ENCODE assay signal across 1 cellular context in the genomic region with DNA sequence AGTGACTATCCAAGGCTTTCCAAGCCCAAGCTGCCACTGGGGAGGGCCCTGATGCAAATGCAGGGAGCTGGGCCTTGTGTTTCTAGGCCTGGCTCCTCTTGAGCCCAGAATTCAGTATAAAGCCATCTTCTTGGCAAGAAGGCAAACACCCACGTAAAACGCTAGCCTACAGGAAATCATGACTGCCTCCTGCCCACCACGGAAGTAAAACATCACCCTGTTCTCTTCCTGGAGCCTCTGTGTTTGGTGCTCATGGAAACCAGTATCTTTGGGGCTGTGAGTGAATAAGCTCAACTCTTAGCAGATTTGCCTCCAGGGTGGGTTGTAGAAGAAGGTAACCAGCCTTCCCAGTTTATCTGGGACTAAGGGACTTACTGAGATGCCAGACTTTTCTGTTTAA.
TF ChIP-seq lines count a peak whose summit lies in the region.

No MANE protein-coding gene starts in this region.

TF ChIP-seq in H1, 55 proteins besides CTCF, POLR2A, EP300 and RAD21 (continued from another document):
- TF ChIP-seq, protein P1, sequence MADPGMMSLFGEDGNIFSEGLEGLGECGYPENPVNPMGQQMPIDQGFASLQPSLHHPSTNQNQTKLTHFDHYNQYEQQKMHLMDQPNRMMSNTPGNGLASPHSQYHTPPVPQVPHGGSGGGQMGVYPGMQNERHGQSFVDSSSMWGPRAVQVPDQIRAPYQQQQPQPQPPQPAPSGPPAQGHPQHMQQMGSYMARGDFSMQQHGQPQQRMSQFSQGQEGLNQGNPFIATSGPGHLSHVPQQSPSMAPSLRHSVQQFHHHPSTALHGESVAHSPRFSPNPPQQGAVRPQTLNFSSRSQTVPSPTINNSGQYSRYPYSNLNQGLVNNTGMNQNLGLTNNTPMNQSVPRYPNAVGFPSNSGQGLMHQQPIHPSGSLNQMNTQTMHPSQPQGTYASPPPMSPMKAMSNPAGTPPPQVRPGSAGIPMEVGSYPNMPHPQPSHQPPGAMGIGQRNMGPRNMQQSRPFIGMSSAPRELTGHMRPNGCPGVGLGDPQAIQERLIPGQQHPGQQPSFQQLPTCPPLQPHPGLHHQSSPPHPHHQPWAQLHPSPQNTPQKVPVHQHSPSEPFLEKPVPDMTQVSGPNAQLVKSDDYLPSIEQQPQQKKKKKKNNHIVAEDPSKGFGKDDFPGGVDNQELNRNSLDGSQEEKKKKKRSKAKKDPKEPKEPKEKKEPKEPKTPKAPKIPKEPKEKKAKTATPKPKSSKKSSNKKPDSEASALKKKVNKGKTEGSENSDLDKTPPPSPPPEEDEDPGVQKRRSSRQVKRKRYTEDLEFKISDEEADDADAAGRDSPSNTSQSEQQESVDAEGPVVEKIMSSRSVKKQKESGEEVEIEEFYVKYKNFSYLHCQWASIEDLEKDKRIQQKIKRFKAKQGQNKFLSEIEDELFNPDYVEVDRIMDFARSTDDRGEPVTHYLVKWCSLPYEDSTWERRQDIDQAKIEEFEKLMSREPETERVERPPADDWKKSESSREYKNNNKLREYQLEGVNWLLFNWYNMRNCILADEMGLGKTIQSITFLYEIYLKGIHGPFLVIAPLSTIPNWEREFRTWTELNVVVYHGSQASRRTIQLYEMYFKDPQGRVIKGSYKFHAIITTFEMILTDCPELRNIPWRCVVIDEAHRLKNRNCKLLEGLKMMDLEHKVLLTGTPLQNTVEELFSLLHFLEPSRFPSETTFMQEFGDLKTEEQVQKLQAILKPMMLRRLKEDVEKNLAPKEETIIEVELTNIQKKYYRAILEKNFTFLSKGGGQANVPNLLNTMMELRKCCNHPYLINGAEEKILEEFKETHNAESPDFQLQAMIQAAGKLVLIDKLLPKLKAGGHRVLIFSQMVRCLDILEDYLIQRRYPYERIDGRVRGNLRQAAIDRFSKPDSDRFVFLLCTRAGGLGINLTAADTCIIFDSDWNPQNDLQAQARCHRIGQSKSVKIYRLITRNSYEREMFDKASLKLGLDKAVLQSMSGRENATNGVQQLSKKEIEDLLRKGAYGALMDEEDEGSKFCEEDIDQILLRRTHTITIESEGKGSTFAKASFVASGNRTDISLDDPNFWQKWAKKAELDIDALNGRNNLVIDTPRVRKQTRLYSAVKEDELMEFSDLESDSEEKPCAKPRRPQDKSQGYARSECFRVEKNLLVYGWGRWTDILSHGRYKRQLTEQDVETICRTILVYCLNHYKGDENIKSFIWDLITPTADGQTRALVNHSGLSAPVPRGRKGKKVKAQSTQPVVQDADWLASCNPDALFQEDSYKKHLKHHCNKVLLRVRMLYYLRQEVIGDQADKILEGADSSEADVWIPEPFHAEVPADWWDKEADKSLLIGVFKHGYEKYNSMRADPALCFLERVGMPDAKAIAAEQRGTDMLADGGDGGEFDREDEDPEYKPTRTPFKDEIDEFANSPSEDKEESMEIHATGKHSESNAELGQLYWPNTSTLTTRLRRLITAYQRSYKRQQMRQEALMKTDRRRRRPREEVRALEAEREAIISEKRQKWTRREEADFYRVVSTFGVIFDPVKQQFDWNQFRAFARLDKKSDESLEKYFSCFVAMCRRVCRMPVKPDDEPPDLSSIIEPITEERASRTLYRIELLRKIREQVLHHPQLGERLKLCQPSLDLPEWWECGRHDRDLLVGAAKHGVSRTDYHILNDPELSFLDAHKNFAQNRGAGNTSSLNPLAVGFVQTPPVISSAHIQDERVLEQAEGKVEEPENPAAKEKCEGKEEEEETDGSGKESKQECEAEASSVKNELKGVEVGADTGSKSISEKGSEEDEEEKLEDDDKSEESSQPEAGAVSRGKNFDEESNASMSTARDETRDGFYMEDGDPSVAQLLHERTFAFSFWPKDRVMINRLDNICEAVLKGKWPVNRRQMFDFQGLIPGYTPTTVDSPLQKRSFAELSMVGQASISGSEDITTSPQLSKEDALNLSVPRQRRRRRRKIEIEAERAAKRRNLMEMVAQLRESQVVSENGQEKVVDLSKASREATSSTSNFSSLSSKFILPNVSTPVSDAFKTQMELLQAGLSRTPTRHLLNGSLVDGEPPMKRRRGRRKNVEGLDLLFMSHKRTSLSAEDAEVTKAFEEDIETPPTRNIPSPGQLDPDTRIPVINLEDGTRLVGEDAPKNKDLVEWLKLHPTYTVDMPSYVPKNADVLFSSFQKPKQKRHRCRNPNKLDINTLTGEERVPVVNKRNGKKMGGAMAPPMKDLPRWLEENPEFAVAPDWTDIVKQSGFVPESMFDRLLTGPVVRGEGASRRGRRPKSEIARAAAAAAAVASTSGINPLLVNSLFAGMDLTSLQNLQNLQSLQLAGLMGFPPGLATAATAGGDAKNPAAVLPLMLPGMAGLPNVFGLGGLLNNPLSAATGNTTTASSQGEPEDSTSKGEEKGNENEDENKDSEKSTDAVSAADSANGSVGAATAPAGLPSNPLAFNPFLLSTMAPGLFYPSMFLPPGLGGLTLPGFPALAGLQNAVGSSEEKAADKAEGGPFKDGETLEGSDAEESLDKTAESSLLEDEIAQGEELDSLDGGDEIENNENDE (IDR thresholded peaks at IDR 0.05; ENCODE audit: insufficient replicate concordance, low read length) = no peak
- TF ChIP-seq CBX8 (IDR thresholded peaks at IDR 0.05; ENCODE audit: borderline replicate concordance, low read depth, low read length) (no peak), CTBP2 (IDR thresholded peaks at IDR 0.05; ENCODE audit: borderline replicate concordance, insufficient read depth, insufficient read length, low read length) (no peak), SRF (IDR thresholded peaks at IDR 0.05; ENCODE audit: low read depth, low read length) (no peak), EGR1 (IDR thresholded peaks at IDR 0.05; ENCODE audit: borderline replicate concordance, low read depth, low read length) (no peak), NRF1 (IDR thresholded peaks at IDR 0.05; ENCODE audit: low read depth, low read length) (no peak), TEAD4 (IDR thresholded peaks at IDR 0.05; ENCODE audit: low read depth, low read length) (no peak), SIN3A (conservative IDR thresholded peaks at IDR 0.05 in 1 of 2, IDR thresholded peaks at IDR 0.05 in 1 of 2; ENCODE audit: low read depth in 1 of 2, low read length in 2 of 2) (no peak), BACH1 (IDR thresholded peaks at IDR 0.05; ENCODE audit: low read length) (no peak)
